In the genomic region with DNA sequence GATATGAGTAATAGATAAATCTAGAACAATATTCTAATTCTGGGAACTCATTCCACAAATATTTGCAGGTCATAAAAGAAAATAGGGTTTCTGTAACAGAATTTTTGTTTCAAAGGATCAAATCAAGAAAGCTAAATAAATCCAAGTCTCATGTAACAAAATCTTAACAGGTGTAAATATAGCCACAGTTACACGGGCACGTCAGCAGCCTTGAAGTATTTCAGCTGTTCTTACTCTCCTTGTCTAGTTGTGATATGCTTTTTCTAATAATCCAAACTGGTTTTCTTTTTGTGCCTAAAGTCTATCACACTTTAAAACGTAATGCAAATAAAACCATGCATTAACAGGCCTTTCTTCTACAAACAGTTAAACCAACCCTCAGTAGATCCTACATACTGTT, we compare ENCODE assay signal across 7 cellular contexts. TPM values are rescaled to one million over a fixed set of nuclear protein-coding genes. Genes with fewer than 3 reads are reported as not detected.
"Had no signal": no experiment of that assay in that cellular context is flagged by ENCODE, and none has a peak within 500 bp of the region (broad histone marks: within the 10 kb centered on the region; RNA-seq: fewer than 3 reads in every experiment).

No MANE protein-coding gene starts in this region.

RNA-seq across cellular contexts. Expression of a gene that starts 9.3 kb away (rescaled TPM):
- total RNA-seq: GM23248, GM23338, H1, H4, H7, H9, HFFc6 had no signal
